Comparison of ENCODE assay signal across 8 cellular contexts in genomic region chr10:84308481-84309304, GRCh38. TPM values are rescaled to one million over a fixed set of nuclear protein-coding genes. Genes with fewer than 3 reads are reported as not detected.
A peak's percentile ranks its signal among the peaks of the same experiment; 100 is the strongest.
DNase-seq lines count a peak whose midpoint lies in the region; ATAC-seq lines count a peak whose summit lies in the region.

No MANE protein-coding gene starts in this region.

- peak; percentile 56 for ATAC-seq in stimulated activated naive CD8-positive, alpha-beta T cell treated with anti-CD3 and anti-CD28 coated beads, Interleukin-15, Interleukin-2, amounts not matched to agents 100 U/mL and 50 U/mL, for 24 hours

- no peaks in the 10 kb centered on the region for H3K36me3 ChIP-seq in MG63

- peak; percentile 30 for DNase-seq in activated naive CD4-positive, alpha-beta T cell treated with Interleukin-2 at 50 U/mL for 16 hours
- no peak for DNase-seq in activated naive CD4-positive, alpha-beta T cell treated with anti-CD3 and anti-CD28 coated beads, Interleukin-2, amount 50 U/mL, for 16 hours
- peak; percentile 71 for DNase-seq in MG63
- peak; percentile 60 to 74 for DNase-seq in activated CD4-positive, alpha-beta T cell treated with anti-CD3 and anti-CD28 coated beads, Interleukin-2, amount 50 U/mL, for 48 hours
- peak; percentile 82 for DNase-seq in glomerular visceral epithelial cell (ENCODE audit: extremely low spot score)
- peak; percentile 51 for DNase-seq in stimulated activated naive CD8-positive, alpha-beta T cell treated with anti-CD3 and anti-CD28 coated beads, Interleukin-15, Interleukin-2, amounts not matched to agents 100 U/mL and 50 U/mL, for 24 hours
- no peak for DNase-seq in NCI-H128 (lab: John Stamatoyannopoulos, UW; ENCODE audit: unreplicated experiment)
- DNase-seq in mesenteric fat pad (ENCODE audit: low spot score) = no peak

- 0 out of 2 replicates have a peak, but pooled peaks cover 3% of the 10 kb centered on the region for H3K9me3 ChIP-seq in MG63

- H3K4me3 ChIP-seq in MG63 = no peak overlapping the region

- H3K27me3 ChIP-seq in MG63 = no peaks in the 10 kb centered on the region

RNA-seq across cellular contexts. Expression of gene CCSER2, which starts 19.7 kb away (rescaled TPM):
- 20.6 and 30.1 TPM in 2 replicates for total RNA-seq in MG63 (2014; rRNA removed; shearing (Covaris generic); ENCODE audit: low replicate concordance)
- total RNA-seq in mesenteric fat pad = 70.3 TPM

Comparison
In these comparisons a context has a peak if more than half of its experiments do, and no peak if none do; other contexts are left out.
1. DNase-seq: peak in activated naive CD4-positive, alpha-beta T cell treated with Interleukin-2 at 50 U/mL for 16 hours (single experiment), MG63 (single experiment), activated CD4-positive, alpha-beta T cell treated with anti-CD3 and anti-CD28 coated beads, Interleukin-2, amount 50 U/mL, for 48 hours (2 of 2), glomerular visceral epithelial cell (single experiment) and stimulated activated naive CD8-positive, alpha-beta T cell treated with anti-CD3 and anti-CD28 coated beads, Interleukin-15, Interleukin-2, amounts not matched to agents 100 U/mL and 50 U/mL, for 24 hours (single experiment); none in activated naive CD4-positive, alpha-beta T cell treated with anti-CD3 and anti-CD28 coated beads, Interleukin-2, amount 50 U/mL, for 16 hours (single experiment), NCI-H128 (single experiment) and mesenteric fat pad (single experiment).